1 cellular context compared by ENCODE assay signal in genomic region chr2:65024149-65024829, GRCh38.
TF ChIP-seq lines count a peak whose summit lies in the region.

No MANE protein-coding gene starts in this region.

TF ChIP-seq in HEK293, 187 proteins besides CTCF, POLR2A, EP300 and RAD21 (continued from another document and continues in another):
- TF ChIP-seq BCL6B (tag by site-specific recombination; IDR thresholded peaks at IDR 0.05): no peak
- no peak for TF ChIP-seq ZNF302 (tag by site-specific recombination; IDR thresholded peaks at IDR 0.05; ENCODE audit: low read depth)
- TF ChIP-seq TRIM28 (IDR thresholded peaks at IDR 0.05; ENCODE audit: borderline replicate concordance, low read length): no peak
- TF ChIP-seq ZNF660 (tag by site-specific recombination; IDR thresholded peaks at IDR 0.05): peak; percentile 42; the same call in 1 of the 2 replicates
- TF ChIP-seq ZNF121 (tag by site-specific recombination; IDR thresholded peaks at IDR 0.05): no peak
- peak; percentile 71; the same call in 1 of the 2 replicates for TF ChIP-seq MZF1 (tag by site-specific recombination; IDR thresholded peaks at IDR 0.05; ENCODE audit: borderline replicate concordance)
- TF ChIP-seq ZNF423 (tag by site-specific recombination; IDR thresholded peaks at IDR 0.05): no peak
- no peak for TF ChIP-seq REPIN1 (tag by site-specific recombination; IDR thresholded peaks at IDR 0.05; ENCODE audit: low read depth)
- TF ChIP-seq PRDM4 (tag by site-specific recombination; IDR thresholded peaks at IDR 0.05): no peak
- TF ChIP-seq ZNF266 (tag by site-specific recombination; IDR thresholded peaks at IDR 0.05; ENCODE audit: low read depth): no peak
- no peak for TF ChIP-seq PRDM6 (tag by site-specific recombination; IDR thresholded peaks at IDR 0.05)
- TF ChIP-seq ZNF561 (tag by site-specific recombination; IDR thresholded peaks at IDR 0.05; ENCODE audit: borderline replicate concordance): no peak
- no peak for TF ChIP-seq ZNF16 (tag by site-specific recombination; IDR thresholded peaks at IDR 0.05; ENCODE audit: low read depth)
- TF ChIP-seq ZSCAN4 (tag by site-specific recombination; IDR thresholded peaks at IDR 0.05): no peak
- TF ChIP-seq OSR2 (tag by site-specific recombination; IDR thresholded peaks at IDR 0.05): peak; percentile 51
- no peak for TF ChIP-seq ZNF785 (tag by site-specific recombination; IDR thresholded peaks at IDR 0.05)
- TF ChIP-seq ZNF354C (tag by site-specific recombination; IDR thresholded peaks at IDR 0.05; ENCODE audit: borderline replicate concordance, low read depth): no peak
- no peak for TF ChIP-seq ZNF311 (tag by site-specific recombination; IDR thresholded peaks at IDR 0.05; ENCODE audit: borderline replicate concordance)
- TF ChIP-seq ZNF184 (tag by site-specific recombination; IDR thresholded peaks at IDR 0.05): 0 out of 2 replicates have a peak, but pooled peaks have one; percentile 21
- TF ChIP-seq ZNF629 (tag by site-specific recombination; IDR thresholded peaks at IDR 0.05): 0 out of 2 replicates have a peak, but pooled peaks have one; percentile 19
- TF ChIP-seq ZNF416 (tag by site-specific recombination; IDR thresholded peaks at IDR 0.05): no peak
- TF ChIP-seq ZFP69B (tag by site-specific recombination; IDR thresholded peaks at IDR 0.05): peak; percentile 31; the same call in 1 of the 2 replicates
- TF ChIP-seq ZNF112 (tag by site-specific recombination; IDR thresholded peaks at IDR 0.05): no peak
- TF ChIP-seq ZNF623 (tag by site-specific recombination; IDR thresholded peaks at IDR 0.05): no peak
- TF ChIP-seq ZNF341 (tag by site-specific recombination; IDR thresholded peaks at IDR 0.05; ENCODE audit: low read depth): no peak
- 0 out of 2 replicates have a peak, but pooled peaks have one; percentile 21 for TF ChIP-seq SP7 (tag by site-specific recombination; IDR thresholded peaks at IDR 0.05)
- TF ChIP-seq HOXD13 (CRISPR knock-in tag; IDR thresholded peaks at IDR 0.05; ENCODE audit: borderline replicate concordance): no peak
- TF ChIP-seq ZNF404 (tag by site-specific recombination; IDR thresholded peaks at IDR 0.05): no peak
- 0 out of 2 replicates have a peak, but pooled peaks have one; percentile 55 for TF ChIP-seq ZNF24 (tag by site-specific recombination; IDR thresholded peaks at IDR 0.05)
- TF ChIP-seq ZNF292 (tag by site-specific recombination; IDR thresholded peaks at IDR 0.05; ENCODE audit: borderline replicate concordance, low read depth): no peak
- TF ChIP-seq ZNF76 (tag by site-specific recombination; IDR thresholded peaks at IDR 0.05; ENCODE audit: borderline replicate concordance, low read depth): no peak
- TF ChIP-seq ZBTB21 (tag by site-specific recombination; IDR thresholded peaks at IDR 0.05): no peak
- TF ChIP-seq FEZF1 (tag by site-specific recombination; IDR thresholded peaks at IDR 0.05): no peak
- no peak for TF ChIP-seq ZNF394 (tag by site-specific recombination; IDR thresholded peaks at IDR 0.05; ENCODE audit: borderline replicate concordance)
- TF ChIP-seq PBX3 (CRISPR knock-in tag; IDR thresholded peaks at IDR 0.05): no peak
- TF ChIP-seq KLF7 (tag by site-specific recombination; IDR thresholded peaks at IDR 0.05; ENCODE audit: borderline replicate concordance): no peak
- TF ChIP-seq ZNF768 (tag by site-specific recombination; IDR thresholded peaks at IDR 0.05): no peak
- TF ChIP-seq ZNF600 (tag by site-specific recombination; IDR thresholded peaks at IDR 0.05): peak; percentile 69
- no peak for TF ChIP-seq ZNF626 (tag by site-specific recombination; IDR thresholded peaks at IDR 0.05)
- no peak for TF ChIP-seq ZNF585B (tag by site-specific recombination; IDR thresholded peaks at IDR 0.05)
- TF ChIP-seq ZNF221 (tag by site-specific recombination; IDR thresholded peaks at IDR 0.05; ENCODE audit: borderline replicate concordance): no peak
- peak; percentile 83 for TF ChIP-seq ZNF664 (tag by site-specific recombination; IDR thresholded peaks at IDR 0.05)
- TF ChIP-seq ZSCAN18 (tag by site-specific recombination; IDR thresholded peaks at IDR 0.05): no peak
- no peak for TF ChIP-seq ZNF202 (tag by site-specific recombination; IDR thresholded peaks at IDR 0.05; ENCODE audit: borderline replicate concordance)
- TF ChIP-seq HIC1 (tag by site-specific recombination; IDR thresholded peaks at IDR 0.05): no peak
- TF ChIP-seq KLF9 (tag by site-specific recombination; IDR thresholded peaks at IDR 0.05; ENCODE audit: low read depth): no peak
- TF ChIP-seq ZNF530 (tag by site-specific recombination; IDR thresholded peaks at IDR 0.05; ENCODE audit: low read depth): no peak
- 0 out of 2 replicates have a peak, but pooled peaks have one; percentile 28 for TF ChIP-seq ZXDB (tag by site-specific recombination; IDR thresholded peaks at IDR 0.05)
- TF ChIP-seq ZBTB26 (tag by site-specific recombination; optimal IDR thresholded peaks at IDR 0.05): no peak
- no peak for TF ChIP-seq KLF1 (tag by site-specific recombination; IDR thresholded peaks at IDR 0.05)
- no peak for TF ChIP-seq ZNF549 (tag by site-specific recombination; IDR thresholded peaks at IDR 0.05)
- TF ChIP-seq ZNF513 (tag by site-specific recombination; IDR thresholded peaks at IDR 0.05): no peak
- TF ChIP-seq ZNF501 (tag by site-specific recombination; IDR thresholded peaks at IDR 0.05): no peak
- no peak for TF ChIP-seq ZNF274 (IDR thresholded peaks at IDR 0.05; ENCODE audit: low read length)
- no peak for TF ChIP-seq ZNF274 (tag by site-specific recombination; IDR thresholded peaks at IDR 0.05; ENCODE audit: borderline replicate concordance)
- TF ChIP-seq MYNN (tag by site-specific recombination; IDR thresholded peaks at IDR 0.05; ENCODE audit: borderline replicate concordance): no peak
- TF ChIP-seq ZBTB17 (tag by site-specific recombination; IDR thresholded peaks at IDR 0.05): peak; percentile 94
- TF ChIP-seq ZNF10 (tag by site-specific recombination; IDR thresholded peaks at IDR 0.05): no peak
- TF ChIP-seq ZEB2 (tag by site-specific recombination; IDR thresholded peaks at IDR 0.05): peak; percentile 48; the same call in 1 of the 2 replicates
- TF ChIP-seq GLI2 (tag by site-specific recombination; IDR thresholded peaks at IDR 0.05; ENCODE audit: borderline replicate concordance, low read depth): no peak
- no peak for TF ChIP-seq ZNF350 (tag by site-specific recombination; IDR thresholded peaks at IDR 0.05)
